In genomic region chr1:64231153-64231552, GRCh38 we compare ENCODE assay signal across 1 cellular context.
TF ChIP-seq lines count a peak whose summit lies in the region.

No MANE protein-coding gene starts in this region.

TF ChIP-seq in HEK293, 187 proteins besides CTCF, POLR2A, EP300 and RAD21 (continued from another document):
- TF ChIP-seq ZBTB11 (tag by site-specific recombination; conservative IDR thresholded peaks at IDR 0.05; ENCODE audit: low read depth), result no peak
- TF ChIP-seq ZNF366 (tag by site-specific recombination; conservative IDR thresholded peaks at IDR 0.05), result peak; percentile 43
- TF ChIP-seq ZNF146 (tag by site-specific recombination; IDR thresholded peaks at IDR 0.05), result no peak
- no peak for TF ChIP-seq ZNF175 (tag by site-specific recombination; IDR thresholded peaks at IDR 0.05)
- TF ChIP-seq ZNF416 (tag by site-specific recombination; IDR thresholded peaks at IDR 0.05), result no peak
- TF ChIP-seq WT1 (tag by site-specific recombination; IDR thresholded peaks at IDR 0.05), result 0 out of 2 replicates have a peak, but pooled peaks have one; percentile 11
- TF ChIP-seq ZNF658 (tag by site-specific recombination; IDR thresholded peaks at IDR 0.05), result no peak
- TF ChIP-seq ZNF704 (tag by site-specific recombination; IDR thresholded peaks at IDR 0.05), result no peak
